ENCODE assay signal across 20 cellular contexts in genomic region chr12:92442782-92443181, GRCh38.
DNase-seq lines count a peak whose midpoint lies in the region; ATAC-seq and TF ChIP-seq lines count a peak whose summit lies in the region.
"Had no signal": no experiment of that assay in that cellular context is flagged by ENCODE, and none has a peak within 500 bp of the region (broad histone marks: within the 10 kb centered on the region; RNA-seq: fewer than 3 reads in every experiment).

No MANE protein-coding gene starts in this region.

- peaks cover 3% of the 10 kb centered on the region for H3K9me3 Mint-ChIP-seq in Calu3 (ENCODE audit: low read depth, unreplicated experiment)

- POLR2A ChIA-PET in A673 (lab: Charles Lee; ENCODE audit: low non-redundant PET) (no interaction called here), OCI-LY7 (lab: Charles Lee) (interaction anchor here (1.1 to 3.9 kb wide), 13 partner anchors 8 to 298 kb away, joined by 3 to 19 read pairs (median 7); partner anchors contain the start of gene BTG1)

- peaks cover 38% of the 10 kb centered on the region for H3K4me1 Mint-ChIP-seq in Calu3 (ENCODE audit: low read depth, unreplicated experiment)

- H3K9me2 ChIP-seq in OCI-LY7 (ENCODE audit: insufficient read depth, low read length): no peaks in the 10 kb centered on the region

- H3K27me3 ChIP-seq in A673 (replicated peaks; ENCODE audit: insufficient read depth, low read depth, low read length, poor library complexity): no peaks in the 10 kb centered on the region
- no peaks in the 10 kb centered on the region for H3K27me3 ChIP-seq in left lung
- H3K27me3 ChIP-seq: ascending aorta, right lobe of liver, thyroid gland had no signal

- peak overlapping the region; percentile 91; the same call in 1 of the 2 replicates for H3K4me2 ChIP-seq in OCI-LY7 (ENCODE audit: low read length)

- H3K4me1 ChIP-seq in A673 (ENCODE audit: insufficient read depth, low read length, poor library complexity, severe bottlenecking) (no peaks in the 10 kb centered on the region), OCI-LY7 (ENCODE audit: insufficient read depth, low read length, poor library complexity, severe bottlenecking) (peaks cover 66% of the 10 kb centered on the region), left lung (peaks cover 0 to 18% of the 10 kb centered on the region in 2 donors)
- H3K4me1 ChIP-seq: right lobe of liver, thyroid gland had no signal

- peak overlapping the region; percentile 48; the same call in 1 of the 2 replicates for H2AFZ ChIP-seq in OCI-LY7 (ENCODE audit: low read length)

- H3K36me3 ChIP-seq in A673 (ENCODE audit: insufficient read depth, low read length, poor library complexity, severe bottlenecking) (no peaks in the 10 kb centered on the region), OCI-LY7 (ENCODE audit: insufficient read depth, low read length) (peaks cover 15% of the 10 kb centered on the region), left lung (no peaks in the 10 kb centered on the region)
- H3K36me3 ChIP-seq: ascending aorta, right lobe of liver, thyroid gland had no signal

- peak overlapping the region; percentile 63 for H3K27ac Mint-ChIP-seq in Calu3 (ENCODE audit: unreplicated experiment)

- DNase-seq in A673 (ENCODE audit: low spot score) (peak; percentile 6), Calu3 (peak; percentile 33), OCI-LY7 (ENCODE audit: low spot score) (no peak), fibroblast of pulmonary artery (ENCODE audit: low read depth) (peak; percentile 43), GM13977 (ENCODE audit: low spot score) (no peak), NAMALWA (ENCODE audit: low spot score) (no peak), left lung (no peak)
- DNase-seq: activated effector memory CD4-positive, alpha-beta T cell treated with Interleukin-2 at 50 U/mL for 16 hours; DMS153; islet precursor cell; mesendoderm; NCI-H187; NCI-H524; PC-3; right lobe of liver; stimulated activated CD4-positive, alpha-beta T cell treated with anti-CD3 and anti-CD28 coated beads, Interleukin-2, amount 100 ng/mL, for 24 hours; thyroid gland had no signal

- CTCF ChIA-PET in A673 (lab: Charles Lee): no interaction called here
- CTCF ChIA-PET in Calu3 (lab: Charles Lee): interaction anchor here (0.7 to 1.0 kb wide), 2 partner anchors 230 to 298 kb away, joined by 3 to 4 read pairs; no protein-coding TSS in a partner anchor
- CTCF ChIA-PET in OCI-LY7 (lab: Charles Lee; ENCODE audit: unreplicated experiment): no interaction called here

- intact Hi-C loops in A673 (cut with micrococcal nuclease; ENCODE audit: unreplicated experiment): no loop called here
- intact Hi-C loops in Calu3 (cut with micrococcal nuclease; ENCODE audit: unreplicated experiment): loop anchor here (10.0 kb wide), 1 partner anchor 102 kb away; no protein-coding TSS in a partner anchor
- intact Hi-C loops in OCI-LY7 (cut with micrococcal nuclease; ENCODE audit: unreplicated experiment): no loop called here
- intact Hi-C loops in left lung (cut with DNase I): no loop called here

- no peaks in the 10 kb centered on the region for H3K79me2 ChIP-seq in OCI-LY7 (ENCODE audit: insufficient read depth, low read depth, low read length)

- H3K27ac ChIP-seq in A673 (ENCODE audit: low read depth, low read length, poor library complexity, severe bottlenecking) (no peak overlapping the region), OCI-LY7 (ENCODE audit: low read depth, low read length, poor library complexity, severe bottlenecking) (peak overlapping the region; percentile 99), left lung (no peak overlapping the region)
- H3K27ac ChIP-seq: ascending aorta, right lobe of liver, thyroid gland had no signal

- H4K20me1 ChIP-seq in OCI-LY7 (ENCODE audit: insufficient read depth, low read length): no peaks in the 10 kb centered on the region

- BruUV-seq in A673 (replicated peaks; lab: Mats Ljungman, UMichigan) (no TSS peak), Calu3 (replicated peaks; lab: Mats Ljungman, UMichigan) (no TSS peak), OCI-LY7 (replicated peaks; lab: Mats Ljungman, UMichigan) (no TSS peak)

- no peaks in the 10 kb centered on the region for H3K27me3 Mint-ChIP-seq in Calu3 (ENCODE audit: unreplicated experiment)

- H3K4me3 Mint-ChIP-seq in Calu3 (ENCODE audit: low read depth, unreplicated experiment): no peak overlapping the region

- in situ Hi-C loops in GM13977 (cut with MboI; ENCODE audit: low pct_unique_long_range_greater_than_20kb, low sequenced_read_pairs, unreplicated experiment): no loop called here

- no peak for ATAC-seq in GM18511 (IDR thresholded peaks at IDR 0.05; ENCODE audit: unreplicated experiment)
- no peak for ATAC-seq in left lung
- ATAC-seq: HCT116, PC-3, right lobe of liver had no signal

- H3K9me3 ChIP-seq in A673 (ENCODE audit: low read depth, low read length, poor library complexity, severe bottlenecking) (no peaks in the 10 kb centered on the region), OCI-LY7 (ENCODE audit: low read length) (peaks cover 15% of the 10 kb centered on the region; the same call in 1 of the 2 replicates), left lung (no peaks in the 10 kb centered on the region)
- H3K9me3 ChIP-seq: ascending aorta, right lobe of liver, thyroid gland had no signal

- no peak overlapping the region for H3K4me3 ChIP-seq in A673 (ENCODE audit: low read depth, low read length, poor library complexity, severe bottlenecking)
- H3K4me3 ChIP-seq in OCI-LY7 (ENCODE audit: low read depth, low read length, poor library complexity, severe bottlenecking): no peak overlapping the region
- no peak overlapping the region for H3K4me3 ChIP-seq in fibroblast of pulmonary artery (replicated peaks; ENCODE audit: low read depth, low read length)
- no peak overlapping the region for H3K4me3 ChIP-seq in left lung
- H3K4me3 ChIP-seq: ascending aorta, right lobe of liver, thyroid gland had no signal

- no peaks in the 10 kb centered on the region for H3K36me3 Mint-ChIP-seq in Calu3 (ENCODE audit: insufficient read depth, unreplicated experiment)

- no peak for TF ChIP-seq CTCF in A673 (conservative IDR thresholded peaks at IDR 0.05; ENCODE audit: low read depth, low read length)
- no peak for TF ChIP-seq CTCF in Calu3 (IDR thresholded peaks at IDR 0.05; ENCODE audit: unreplicated experiment)
- no peak for TF ChIP-seq CTCF in OCI-LY7 (conservative IDR thresholded peaks at IDR 0.05; ENCODE audit: low read length)
- no peak for TF ChIP-seq CTCF in fibroblast of pulmonary artery (IDR thresholded peaks at IDR 0.05; ENCODE audit: low read length, missing control alignments)
- TF ChIP-seq CTCF in GM13977 (IDR thresholded peaks at IDR 0.05; ENCODE audit: extremely low read depth, insufficient read depth, missing control alignments): no peak
- no peak for TF ChIP-seq CTCF in left lung (IDR thresholded peaks at IDR 0.05)

Comparison
In these comparisons a context has a peak if more than half of its experiments do, and no peak if none do; other contexts are left out.
1. DNase-seq: peak in A673 (single experiment), Calu3 (single experiment) and fibroblast of pulmonary artery (single experiment); none in OCI-LY7 (single experiment), GM13977 (single experiment), NAMALWA (single experiment) and left lung (0 of 2).